In the genomic region with DNA sequence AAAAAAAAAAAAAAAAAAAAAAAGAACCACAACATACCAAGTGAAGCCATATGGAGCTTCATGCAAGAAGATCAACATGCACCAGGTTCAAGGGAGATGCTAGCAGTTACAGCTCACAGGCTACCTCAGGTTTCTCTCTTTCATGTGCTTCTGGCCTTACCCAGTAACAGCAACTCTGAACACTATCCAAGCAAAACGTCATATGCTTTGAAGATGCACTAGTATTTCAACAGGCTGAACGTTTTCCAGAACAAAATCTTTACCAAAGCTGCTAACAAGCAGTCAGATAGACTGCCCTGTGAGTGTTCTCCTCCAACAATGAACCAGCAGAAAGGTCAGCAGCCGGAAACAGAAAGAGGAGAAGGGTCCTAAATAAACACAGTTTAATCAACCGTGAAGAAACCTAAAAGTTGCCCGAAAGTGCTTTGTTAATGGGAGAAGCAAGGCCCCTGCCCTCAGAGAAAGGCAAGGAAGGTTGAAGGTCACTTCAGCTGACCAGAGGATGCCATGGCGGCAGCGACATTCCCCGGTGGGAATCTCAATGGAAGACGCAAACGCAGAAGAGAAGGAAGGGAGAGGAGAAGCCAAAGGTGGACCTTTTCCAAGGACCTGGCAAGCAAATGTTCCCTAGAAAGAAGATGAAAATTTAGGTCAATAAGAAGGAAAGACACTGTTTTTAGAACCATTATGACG, we compare ENCODE assay signal across 1 cellular context.
TF ChIP-seq lines count a peak whose summit lies in the region.

No MANE protein-coding gene starts in this region.

TF ChIP-seq in IMR-90, 13 proteins besides CTCF, POLR2A, EP300 and RAD21:
- no peak for TF ChIP-seq SMC3 (IDR thresholded peaks at IDR 0.05; ENCODE audit: low read depth, low read length)
- no peak for TF ChIP-seq MXI1 (IDR thresholded peaks at IDR 0.05; ENCODE audit: borderline replicate concordance, low read depth, low read length)
- no peak for TF ChIP-seq CEBPB (IDR thresholded peaks at IDR 0.05; ENCODE audit: low read depth, low read length)
- TF ChIP-seq RFX5 (IDR thresholded peaks at IDR 0.05; ENCODE audit: low read depth, low read length): no peak
- TF ChIP-seq RCOR1 (IDR thresholded peaks at IDR 0.05; ENCODE audit: insufficient replicate concordance, low read length): no peak
